In the genomic region with DNA sequence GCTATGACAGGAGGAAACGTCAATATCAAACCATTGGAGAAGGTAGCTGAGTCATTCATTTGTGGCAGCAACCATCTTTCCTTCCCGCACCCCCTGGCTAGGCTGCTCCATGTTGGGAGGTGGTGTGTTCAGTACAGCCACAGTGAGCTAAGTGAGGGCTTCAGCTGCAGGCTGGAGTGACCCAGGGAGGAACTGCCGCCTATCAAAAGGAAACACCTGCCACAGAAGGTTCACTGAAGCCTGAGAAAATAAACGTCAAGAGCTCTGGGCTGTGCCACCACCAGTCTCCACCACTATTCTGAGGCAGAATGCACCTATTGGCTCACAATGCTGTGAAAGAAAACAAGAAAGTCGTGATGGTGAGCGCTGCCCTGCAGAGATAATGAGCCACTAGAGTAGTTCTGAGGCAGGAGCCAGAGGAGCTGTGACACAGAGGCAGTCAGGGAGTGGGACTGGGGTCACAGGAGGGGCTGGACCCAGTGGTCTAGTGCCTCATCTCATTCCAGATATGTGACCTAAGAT, we compare ENCODE assay signal across 7 cellular contexts. TPM values are rescaled to one million over a fixed set of nuclear protein-coding genes. Genes with fewer than 3 reads are reported as not detected.
DNase-seq lines count a peak whose midpoint lies in the region; ATAC-seq lines count a peak whose summit lies in the region.

No MANE protein-coding gene starts in this region.

- H3K9ac ChIP-seq in rectal smooth muscle tissue (ENCODE audit: low read length), result no peak overlapping the region

- DNase-seq in NCI-H345 treated with DMSO at 0.1 percent for 48 hours (lab: John Stamatoyannopoulos, UW; ENCODE audit: unreplicated experiment) (peak; percentile 53), HCEC 1CT (no peak), cerebellum (ENCODE audit: low spot score) (no peak)
- peak; percentile 70 for DNase-seq in activated T-cell treated with anti-CD3 and anti-CD28 coated beads, Interleukin-2, amount 50 U/mL, for 1 hour

- H3K27me3 ChIP-seq in rectal smooth muscle tissue (ENCODE audit: control insufficient read depth, insufficient read depth, low read length), result no peaks in the 10 kb centered on the region

- no peak overlapping the region for H3K27ac ChIP-seq in rectal smooth muscle tissue (ENCODE audit: low read depth, low read length)

- peak; percentile 65 for ATAC-seq in GM18909 (IDR thresholded peaks at IDR 0.05; ENCODE audit: poor library complexity, unreplicated experiment)
- peak; percentile 44 for ATAC-seq in HG02973 (IDR thresholded peaks at IDR 0.05; ENCODE audit: unreplicated experiment)

- peak overlapping the region; percentile 37 for H3K4me3 ChIP-seq in rectal smooth muscle tissue (ENCODE audit: low read length)

- H3K36me3 ChIP-seq in rectal smooth muscle tissue (ENCODE audit: control insufficient read depth, insufficient read depth, low read length), result no peaks in the 10 kb centered on the region

- H3K4me1 ChIP-seq in rectal smooth muscle tissue (ENCODE audit: control insufficient read depth, insufficient read depth, low read length), result no peaks in the 10 kb centered on the region

RNA-seq across cellular contexts. Expression of gene CD47, which starts 34.8 kb away (rescaled TPM):
- total RNA-seq in cerebellum, result 194 TPM

Comparison
In these comparisons a context has a peak if more than half of its experiments do, and no peak if none do; other contexts are left out.
1. DNase-seq: peak in NCI-H345 treated with DMSO at 0.1 percent for 48 hours (single experiment) and activated T-cell treated with anti-CD3 and anti-CD28 coated beads, Interleukin-2, amount 50 U/mL, for 1 hour (single experiment); none in HCEC 1CT (single experiment) and cerebellum (single experiment).